26 cellular contexts compared by ENCODE assay signal in genomic region chr16:82843606-82844271, GRCh38.
"Had no signal": no experiment of that assay in that cellular context is flagged by ENCODE, and none has a peak within 500 bp of the region (broad histone marks: within the 10 kb centered on the region; RNA-seq: fewer than 3 reads in every experiment).

No MANE protein-coding gene starts in this region.

- H3K4me3 ChIP-seq: coronary artery, dorsolateral prefrontal cortex, esophagus muscularis mucosa, gastrocnemius medialis, heart right ventricle had no signal

- H3K27me3 ChIP-seq: brain microvascular endothelial cell, dorsolateral prefrontal cortex, esophagus muscularis mucosa, foreskin keratinocyte, gastrocnemius medialis, heart right ventricle had no signal

- H3K27ac ChIP-seq: brain microvascular endothelial cell, coronary artery, dorsolateral prefrontal cortex, esophagus muscularis mucosa, foreskin keratinocyte, gastrocnemius medialis, heart right ventricle had no signal

- H3K9me3 ChIP-seq: gastrocnemius medialis had no signal

- ATAC-seq: activated CD4-positive, alpha-beta T cell treated with anti-CD3 and anti-CD28 coated beads for 36 hours; activated CD8-positive, alpha-beta memory T cell treated with anti-CD3 and anti-CD28 coated beads, Interleukin-2, amount 10 ng/mL, durations not matched to agents 7 days and 5 days; activated CD8-positive, alpha-beta T cell treated with anti-CD3 and anti-CD28 coated beads, Interleukin-2, amount 10 ng/mL, durations not matched to agents 7 days and 5 days; activated naive CD4-positive, alpha-beta T cell treated with anti-CD3 and anti-CD28 coated beads, Interleukin-2, amount 50 U/mL, for 72 hours; foreskin keratinocyte; gastrocnemius medialis had no signal

- DNase-seq: activated CD4-positive, alpha-beta memory T cell treated with anti-CD3 and anti-CD28 coated beads for 36 hours; activated CD4-positive, alpha-beta T cell treated with anti-CD3 and anti-CD28 coated beads for 36 hours; activated CD4-positive, alpha-beta T cell treated with anti-CD3 and anti-CD28 coated beads, Interleukin-2, amount 10 ng/mL, durations not matched to agents 24 days and 14 days; activated CD4-positive, CD25-positive, alpha-beta regulatory T cell; activated CD4-positive, CD25-positive, alpha-beta regulatory T cell treated with anti-CD3 and anti-CD28 coated beads, Interleukin-2, amount 50 U/mL, for 72 hours; activated CD8-positive, alpha-beta memory T cell treated with anti-CD3 and anti-CD28 coated beads, Interleukin-2, amount 10 ng/mL, durations not matched to agents 7 days and 5 days; activated CD8-positive, alpha-beta memory T cell treated with anti-CD3 and anti-CD28 coated beads, Interleukin-2, amount 50 U/mL, for 4 hours; activated CD8-positive, alpha-beta T cell treated with anti-CD3 and anti-CD28 coated beads, Interleukin-2, amount 10 ng/mL, durations not matched to agents 7 days and 5 days; activated gamma-delta T cell; activated naive CD4-positive, alpha-beta T cell; activated naive CD4-positive, alpha-beta T cell treated with anti-CD3 and anti-CD28 coated beads, Interleukin-2, amount 10 ng/mL, durations not matched to agents 7 days and 5 days; activated naive CD8-positive, alpha-beta T cell treated with anti-CD3 and anti-CD28 coated beads, Interleukin-2, amount 10 ng/mL, durations not matched to agents 7 days and 5 days; activated T-cell treated with anti-CD3 and anti-CD28 coated beads, Interleukin-2, amount 50 U/mL, for 1 hour; activated T-cell treated with anti-CD3 and anti-CD28 coated beads, Interleukin-2, amount 50 U/mL, for 48 hours; brain microvascular endothelial cell; dorsolateral prefrontal cortex; effector memory CD4-positive, alpha-beta T cell; endodermal cell; erythroblast; foreskin keratinocyte; gastrocnemius medialis; heart right ventricle; T-helper 2 cell had no signal

- H3K36me3 ChIP-seq: brain microvascular endothelial cell, esophagus muscularis mucosa, gastrocnemius medialis, heart right ventricle had no signal
